ENCODE assay signal across 8 cellular contexts in the genomic region with DNA sequence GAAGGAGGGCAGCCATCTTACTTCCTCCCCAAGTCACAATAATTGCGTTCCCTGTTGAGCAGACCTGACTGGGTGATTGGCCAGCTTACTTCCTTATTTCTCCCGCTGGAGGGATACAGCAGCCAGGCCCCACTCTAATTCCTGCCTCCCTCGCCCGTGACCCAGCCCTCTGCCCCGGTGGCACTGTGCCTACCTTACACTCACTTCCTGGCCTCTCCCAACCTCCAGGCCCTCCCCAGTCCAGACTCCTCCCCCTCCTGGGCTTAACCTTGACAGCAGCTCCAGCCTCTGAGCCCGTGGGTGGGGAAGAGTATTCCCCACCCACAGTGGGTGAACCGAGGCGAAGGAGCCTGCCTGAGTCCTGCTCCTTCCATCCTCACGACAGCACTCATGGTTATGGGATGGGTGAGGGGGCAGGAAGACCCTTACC. TPM values are rescaled to one million over a fixed set of nuclear protein-coding genes. Genes with fewer than 3 reads are reported as not detected.
DNase-seq lines count a peak whose midpoint lies in the region; ATAC-seq and TF ChIP-seq lines count a peak whose summit lies in the region.

No MANE protein-coding gene starts in this region.

- CTCF ChIA-PET in activated naive CD4-positive, alpha-beta T cell treated with anti-CD3 and anti-CD28 coated beads, Interleukin-2, amount 10 ng/mL, durations not matched to agents 7 days and 5 days (lab: Charles Lee), result interaction anchor here (0.6 to 1.0 kb wide), 3 partner anchors 9 to 300 kb away, joined by 3 read pairs; a partner anchor contains a TSS

- peak overlapping the region; percentile 94 for H3K4me3 Mint-ChIP-seq in activated naive CD4-positive, alpha-beta T cell treated with anti-CD3 and anti-CD28 coated beads, Interleukin-2, amount 10 ng/mL, durations not matched to agents 7 days and 5 days

- peaks cover 10% of the 10 kb centered on the region for H4K20me1 ChIP-seq in Loucy (ENCODE audit: insufficient read depth, low read length, poor library complexity, severe bottlenecking)

- TF ChIP-seq CTCF in 22Rv1 (IDR thresholded peaks at IDR 0.05), result no peak
- TF ChIP-seq CTCF in Loucy (conservative IDR thresholded peaks at IDR 0.05; ENCODE audit: low read length), result no peak
- no peak for TF ChIP-seq CTCF in lower leg skin (IDR thresholded peaks at IDR 0.05)
- no peak for TF ChIP-seq CTCF in GM10266 (IDR thresholded peaks at IDR 0.05; ENCODE audit: control insufficient read depth, insufficient read depth, low read depth, missing control alignments)

- no peaks in the 10 kb centered on the region for H3K9me2 ChIP-seq in Loucy (replicated peaks; ENCODE audit: low read depth, low read length)

- H3K27me3 ChIP-seq in Loucy (ENCODE audit: insufficient read depth, low read length, poor library complexity, severe bottlenecking), result no peaks in the 10 kb centered on the region

- H3K9ac ChIP-seq in Loucy (ENCODE audit: low read depth, low read length, poor library complexity, severe bottlenecking), result peak overlapping the region; percentile 98

- H3K9me3 Mint-ChIP-seq in activated naive CD4-positive, alpha-beta T cell treated with anti-CD3 and anti-CD28 coated beads, Interleukin-2, amount 10 ng/mL, durations not matched to agents 7 days and 5 days, result no peaks in the 10 kb centered on the region

- peak overlapping the region; percentile 100 for H3K4me2 ChIP-seq in Loucy (ENCODE audit: low read depth, low read length, poor library complexity, severe bottlenecking)

- H3F3A ChIP-seq in Loucy (ENCODE audit: low read depth), result no peaks in the 10 kb centered on the region

- intact Hi-C loops in lower leg skin (cut with DNase I; ENCODE audit: low total_unique reads), result no loop called here

- DNase-seq in activated naive CD4-positive, alpha-beta T cell treated with anti-CD3 and anti-CD28 coated beads, Interleukin-2, amount 10 ng/mL, durations not matched to agents 7 days and 5 days, result peak; percentile 61
- DNase-seq in lower leg skin (ENCODE audit: low spot score in 2 of 2), result peak; percentile 82 to 95
- no peak for DNase-seq in NCI-H2081 treated with DMSO at 0.1 percent for 48 hours (lab: John Stamatoyannopoulos, UW)
- DNase-seq in glomerular visceral epithelial cell (ENCODE audit: extremely low spot score), result no peak
- DNase-seq in GM10266 (ENCODE audit: extremely low spot score), result no peak

- H2AFZ ChIP-seq in Loucy (ENCODE audit: low read length), result no peak overlapping the region

- no peak for TF ChIP-seq POLR2A in lower leg skin (IDR thresholded peaks at IDR 0.05)

- peaks cover 55% of the 10 kb centered on the region for H3K4me1 Mint-ChIP-seq in activated naive CD4-positive, alpha-beta T cell treated with anti-CD3 and anti-CD28 coated beads, Interleukin-2, amount 10 ng/mL, durations not matched to agents 7 days and 5 days

- peaks cover 19% of the 10 kb centered on the region; the same call in 1 of the 2 replicates for H3K36me3 ChIP-seq in Loucy (ENCODE audit: insufficient read depth, low read length)

- H3K4me1 ChIP-seq in Loucy (ENCODE audit: insufficient read depth, low read length, poor library complexity, severe bottlenecking), result peaks cover 24% of the 10 kb centered on the region

- ATAC-seq in GM18519 (IDR thresholded peaks at IDR 0.05; ENCODE audit: low FRiP score, unreplicated experiment), result no peak

- H3K4me3 ChIP-seq in Loucy (ENCODE audit: low read length, poor library complexity, severe bottlenecking), result peak overlapping the region; percentile 98
- H3K4me3 ChIP-seq in lower leg skin (ENCODE audit: low read depth, poor library complexity, severe bottlenecking), result no peak overlapping the region

- peaks cover 45% of the 10 kb centered on the region for H3K36me3 Mint-ChIP-seq in activated naive CD4-positive, alpha-beta T cell treated with anti-CD3 and anti-CD28 coated beads, Interleukin-2, amount 10 ng/mL, durations not matched to agents 7 days and 5 days

- no peaks in the 10 kb centered on the region for H3K27me3 Mint-ChIP-seq in activated naive CD4-positive, alpha-beta T cell treated with anti-CD3 and anti-CD28 coated beads, Interleukin-2, amount 10 ng/mL, durations not matched to agents 7 days and 5 days

- 32 to 38% methylated on average over 9 of the region's 9 CpGs for WGBS in lower leg skin, 2 donors

- no peaks in the 10 kb centered on the region for H3K9me3 ChIP-seq in Loucy (ENCODE audit: insufficient read depth, low read depth, low read length)

- peak overlapping the region; percentile 94 for H3K27ac Mint-ChIP-seq in activated naive CD4-positive, alpha-beta T cell treated with anti-CD3 and anti-CD28 coated beads, Interleukin-2, amount 10 ng/mL, durations not matched to agents 7 days and 5 days

- H3K79me2 ChIP-seq in Loucy (ENCODE audit: insufficient read depth, low read length), result peaks cover 34% of the 10 kb centered on the region

- H3K27ac ChIP-seq in 22Rv1, result peak overlapping the region; percentile 76

RNA-seq across cellular contexts. Expression of a gene that starts 3.0 kb away (rescaled TPM):
- total RNA-seq in lower leg skin, result 10 to 100 TPM; 19.7 to 26.6 (median 22.2) TPM

RNA-seq across cellular contexts. Expression of a gene that starts 44.0 kb away (rescaled TPM):
- total RNA-seq in lower leg skin, result 100 to 1,000 TPM; 161 to 265 (median 197) TPM

Comparison
In these comparisons a context has a peak if more than half of its experiments do, and no peak if none do; other contexts are left out.
1. DNase-seq: peak in activated naive CD4-positive, alpha-beta T cell treated with anti-CD3 and anti-CD28 coated beads, Interleukin-2, amount 10 ng/mL, durations not matched to agents 7 days and 5 days (single experiment) and lower leg skin (2 of 2); none in NCI-H2081 treated with DMSO at 0.1 percent for 48 hours (single experiment), glomerular visceral epithelial cell (single experiment) and GM10266 (single experiment).